In the genomic region with DNA sequence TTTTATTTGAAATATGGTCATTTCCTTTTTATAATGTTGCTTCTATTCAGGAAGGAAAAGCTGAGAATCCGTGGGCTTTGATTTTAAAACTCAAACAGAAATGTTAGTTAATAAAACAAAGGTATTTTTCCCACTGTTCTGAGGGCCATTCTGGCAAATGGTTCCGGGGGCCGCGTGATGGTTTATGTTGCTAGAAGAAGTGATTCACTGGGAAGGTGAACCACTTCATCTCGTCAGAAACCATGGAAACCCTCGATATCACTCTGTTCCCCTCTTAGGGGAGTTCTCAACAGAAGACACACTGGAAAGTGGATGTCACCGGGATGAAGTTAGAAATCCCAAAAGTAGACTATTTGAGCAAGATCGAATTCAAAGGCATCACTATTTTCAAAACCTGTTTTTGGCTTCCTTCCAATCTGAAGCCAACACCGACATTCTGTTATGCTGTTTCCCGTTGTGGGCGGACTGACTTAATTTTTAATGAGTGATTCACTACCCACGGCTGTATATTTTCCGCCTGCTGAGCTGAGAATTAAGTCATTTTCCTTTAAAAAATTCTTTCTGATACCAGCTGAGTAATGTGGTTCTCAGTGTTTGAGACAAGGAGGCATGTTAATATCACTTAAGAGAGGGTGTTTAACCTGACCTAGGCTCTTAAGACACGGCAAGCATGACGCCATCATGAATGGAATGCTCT, we compare ENCODE assay signal across 8 cellular contexts.
DNase-seq lines count a peak whose midpoint lies in the region; ATAC-seq and TF ChIP-seq lines count a peak whose summit lies in the region.

No MANE protein-coding gene starts in this region.

- TF ChIP-seq RAD21 in HCT116 (IDR thresholded peaks at IDR 0.05; ENCODE audit: low read depth): no peak; the same call in 1 of the 2 replicates

- TF ChIP-seq CTCF in HCT116 (IDR thresholded peaks at IDR 0.05 in 2 of 3, conservative IDR thresholded peaks at IDR 0.05 in 1 of 3; ENCODE audit: borderline replicate concordance in 1 of 3, insufficient read depth in 1 of 3, low read depth in 2 of 3, low read length in 2 of 3): no peak
- no peak for TF ChIP-seq CTCF in fibroblast of lung (conservative IDR thresholded peaks at IDR 0.05 in 1 of 2, IDR thresholded peaks at IDR 0.05 in 1 of 2; ENCODE audit: low read depth in 1 of 2, low read length in 2 of 2)

- peak overlapping the region; percentile 93 for H3K27ac Mint-ChIP-seq in activated CD4-positive, alpha-beta T cell treated with anti-CD3 and anti-CD28 coated beads, Interleukin-2, amount 10 ng/mL, durations not matched to agents 24 days and 14 days

- H3K4me3 ChIP-seq in HCT116 (replicated peaks in 1 of 2; ENCODE audit: low read depth in 1 of 2, low read length in 2 of 2) (peak overlapping the region; percentile 9 to 41), fibroblast of lung (replicated peaks in 1 of 4; ENCODE audit: control extremely low read depth in 1 of 4, insufficient read depth in 1 of 4, low read depth in 3 of 4, low read length in 4 of 4) (no peak overlapping the region)

- intact Hi-C loops in HCT116 (cut with micrococcal nuclease): no loop called here
- intact Hi-C loops in activated CD4-positive, alpha-beta T cell treated with anti-CD3 and anti-CD28 coated beads, Interleukin-2, amount 10 ng/mL, durations not matched to agents 24 days and 14 days (cut with micrococcal nuclease): loop anchor here (1.0 to 5.0 kb wide), 5 partner anchors 20 to 222 kb away; a partner anchor contains a TSS

- H3K4me1 ChIP-seq in HCT116 (ENCODE audit: control insufficient read depth in 1 of 2, insufficient read depth in 2 of 2, low read length in 2 of 2): peaks cover 31 to 36% of the 10 kb centered on the region in 2 experiments
- no peaks in the 10 kb centered on the region for H3K4me1 ChIP-seq in fibroblast of lung (ENCODE audit: control insufficient read depth, extremely low read depth, insufficient read depth, low read length)

- H3K9me3 ChIP-seq in HCT116 (ENCODE audit: control insufficient read depth in 1 of 2, insufficient read depth in 1 of 2, low read depth in 1 of 2, low read length in 2 of 2) (no peaks in the 10 kb centered on the region), fibroblast of lung (ENCODE audit: control insufficient read depth, insufficient read depth, low read depth, low read length) (no peaks in the 10 kb centered on the region)

- no peaks in the 10 kb centered on the region for H3K9me3 Mint-ChIP-seq in activated CD4-positive, alpha-beta T cell treated with anti-CD3 and anti-CD28 coated beads, Interleukin-2, amount 10 ng/mL, durations not matched to agents 24 days and 14 days

- peaks cover 40% of the 10 kb centered on the region for H3K4me1 Mint-ChIP-seq in activated CD4-positive, alpha-beta T cell treated with anti-CD3 and anti-CD28 coated beads, Interleukin-2, amount 10 ng/mL, durations not matched to agents 24 days and 14 days

- TF ChIP-seq POLR2A in HCT116 (IDR thresholded peaks at IDR 0.05; ENCODE audit: borderline replicate concordance, extremely low read depth, insufficient read depth, insufficient read length): no peak
- TF ChIP-seq POLR2A in erythroblast (IDR thresholded peaks at IDR 0.05; ENCODE audit: low read length): no peak

- H3K27ac ChIP-seq in HCT116 (ENCODE audit: low read depth, low read length): peak overlapping the region; percentile 55; the same call in 1 of the 2 replicates
- no peak overlapping the region for H3K27ac ChIP-seq in fibroblast of lung (ENCODE audit: insufficient read depth, low read length)

- no peaks in the 10 kb centered on the region; the same call in 1 of the 2 replicates for H3K9me2 ChIP-seq in HCT116 (ENCODE audit: insufficient read depth)

- BruUV-seq in HCT116 (replicated peaks; lab: Mats Ljungman, UMichigan): no TSS peak

- CTCF ChIA-PET in HCT116 (lab: Charles Lee): interaction anchor here (0.6 to 2.2 kb wide), 4 partner anchors 9 to 87 kb away, joined by 3 to 6 read pairs (median 4); no protein-coding TSS in a partner anchor

- H2AFZ ChIP-seq in HCT116 (ENCODE audit: low read depth, low read length, poor library complexity, severe bottlenecking): peak overlapping the region; percentile 70
- no peak overlapping the region for H2AFZ ChIP-seq in fibroblast of lung (ENCODE audit: low read length)

- H3K27me3 ChIP-seq in HCT116 (ENCODE audit: insufficient read depth, low read length) (no peaks in the 10 kb centered on the region), fibroblast of lung (ENCODE audit: control insufficient read depth, insufficient read depth, low read length) (no peaks in the 10 kb centered on the region)

- H3K9ac ChIP-seq in HCT116 (ENCODE audit: low read length) (peak overlapping the region; percentile 6), fibroblast of lung (ENCODE audit: insufficient read depth, low read length) (no peak overlapping the region)

- H3K36me3 ChIP-seq in HCT116 (ENCODE audit: control insufficient read depth in 1 of 2, insufficient read depth in 2 of 2, low read length in 2 of 2) (no peaks in the 10 kb centered on the region), fibroblast of lung (ENCODE audit: control insufficient read depth, insufficient read depth, low read length) (no peaks in the 10 kb centered on the region)

- H3K79me2 ChIP-seq in HCT116 (ENCODE audit: insufficient read depth, low read length) (no peaks in the 10 kb centered on the region), fibroblast of lung (ENCODE audit: control insufficient read depth, insufficient read depth, low read length) (no peaks in the 10 kb centered on the region)

- POLR2A ChIA-PET in HCT116 (lab: Charles Lee): interaction anchor here (1.4 kb wide), 1 partner anchor 82 kb away, joined by 3 read pairs; no protein-coding TSS in a partner anchor

- DNase-seq in HCT116 (ENCODE audit: low read depth, low spot score) (peak; percentile 65), fibroblast of lung (ENCODE audit: low read depth in 2 of 2) (peak; percentile 68 to 98), erythroblast (lab: John Stamatoyannopoulos, UW) (no peak), NCI-H1694 (lab: John Stamatoyannopoulos, UW) (no peak)
- DNase-seq in activated CD4-positive, alpha-beta T cell treated with anti-CD3 and anti-CD28 coated beads, Interleukin-2, amount 10 ng/mL, durations not matched to agents 24 days and 14 days: peak; percentile 77
- peak; percentile 58 to 72 for DNase-seq in stimulated activated CD4-positive, alpha-beta T cell treated with anti-CD3 and anti-CD28 coated beads, Interleukin-2, amount 100 ng/mL, for 24 hours

- peak overlapping the region; percentile 71 for H3K4me2 ChIP-seq in HCT116 (ENCODE audit: low read length)
- peak overlapping the region; percentile 4 for H3K4me2 ChIP-seq in fibroblast of lung (ENCODE audit: extremely low read depth, insufficient read depth, low read length)

- H3K4me3 Mint-ChIP-seq in activated CD4-positive, alpha-beta T cell treated with anti-CD3 and anti-CD28 coated beads, Interleukin-2, amount 10 ng/mL, durations not matched to agents 24 days and 14 days: peak overlapping the region; percentile 55

- H4K20me1 ChIP-seq in HCT116 (ENCODE audit: insufficient read depth) (no peaks in the 10 kb centered on the region), fibroblast of lung (ENCODE audit: control insufficient read depth, extremely low read depth, insufficient read depth, low read length) (no peaks in the 10 kb centered on the region)

- H3K27me3 Mint-ChIP-seq in activated CD4-positive, alpha-beta T cell treated with anti-CD3 and anti-CD28 coated beads, Interleukin-2, amount 10 ng/mL, durations not matched to agents 24 days and 14 days: no peaks in the 10 kb centered on the region

- ATAC-seq in HCT116 (peak; percentile 72), GM21526 (IDR thresholded peaks at IDR 0.05; ENCODE audit: low FRiP score, unreplicated experiment) (no peak), HG03439 (IDR thresholded peaks at IDR 0.05; ENCODE audit: unreplicated experiment) (no peak)

- RAD21 ChIA-PET in HCT116 (lab: Charles Lee; ENCODE audit: low non-redundant PET in 1 of 2, low total read pairs in 2 of 2, uncharacterized antibody in 2 of 2, unreplicated experiment in 2 of 2): no interaction called here

- no peaks in the 10 kb centered on the region for H3K36me3 Mint-ChIP-seq in activated CD4-positive, alpha-beta T cell treated with anti-CD3 and anti-CD28 coated beads, Interleukin-2, amount 10 ng/mL, durations not matched to agents 24 days and 14 days (ENCODE audit: low read depth)

TF ChIP-seq in HCT116, 20 proteins besides CTCF, POLR2A, EP300 and RAD21 (continues in another document):
- TF ChIP-seq CBX3 (IDR thresholded peaks at IDR 0.05; ENCODE audit: low read depth): peak; percentile 65; the same call in 1 of the 2 replicates
- no peak for TF ChIP-seq TCF7L2 (IDR thresholded peaks at IDR 0.05; ENCODE audit: borderline replicate concordance, extremely low read depth, insufficient read depth, insufficient read length)
- peak; percentile 83 for TF ChIP-seq FOSL1 (IDR thresholded peaks at IDR 0.05; ENCODE audit: low read depth)
- TF ChIP-seq, protein P1, sequence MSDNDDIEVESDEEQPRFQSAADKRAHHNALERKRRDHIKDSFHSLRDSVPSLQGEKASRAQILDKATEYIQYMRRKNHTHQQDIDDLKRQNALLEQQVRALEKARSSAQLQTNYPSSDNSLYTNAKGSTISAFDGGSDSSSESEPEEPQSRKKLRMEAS (IDR thresholded peaks at IDR 0.05): peak; percentile 60
- no peak for TF ChIP-seq SIN3A (IDR thresholded peaks at IDR 0.05; ENCODE audit: low read depth)
- peak; percentile 81 for TF ChIP-seq JUND (IDR thresholded peaks at IDR 0.05)
- TF ChIP-seq SP1 (IDR thresholded peaks at IDR 0.05; ENCODE audit: low read depth): peak; percentile 70
- no peak for TF ChIP-seq ZNF274 (IDR thresholded peaks at IDR 0.05; ENCODE audit: low read depth, low read length)
- TF ChIP-seq EZH2phosphoT487 (IDR thresholded peaks at IDR 0.05; ENCODE audit: borderline replicate concordance): no peak
- TF ChIP-seq, protein P2, sequence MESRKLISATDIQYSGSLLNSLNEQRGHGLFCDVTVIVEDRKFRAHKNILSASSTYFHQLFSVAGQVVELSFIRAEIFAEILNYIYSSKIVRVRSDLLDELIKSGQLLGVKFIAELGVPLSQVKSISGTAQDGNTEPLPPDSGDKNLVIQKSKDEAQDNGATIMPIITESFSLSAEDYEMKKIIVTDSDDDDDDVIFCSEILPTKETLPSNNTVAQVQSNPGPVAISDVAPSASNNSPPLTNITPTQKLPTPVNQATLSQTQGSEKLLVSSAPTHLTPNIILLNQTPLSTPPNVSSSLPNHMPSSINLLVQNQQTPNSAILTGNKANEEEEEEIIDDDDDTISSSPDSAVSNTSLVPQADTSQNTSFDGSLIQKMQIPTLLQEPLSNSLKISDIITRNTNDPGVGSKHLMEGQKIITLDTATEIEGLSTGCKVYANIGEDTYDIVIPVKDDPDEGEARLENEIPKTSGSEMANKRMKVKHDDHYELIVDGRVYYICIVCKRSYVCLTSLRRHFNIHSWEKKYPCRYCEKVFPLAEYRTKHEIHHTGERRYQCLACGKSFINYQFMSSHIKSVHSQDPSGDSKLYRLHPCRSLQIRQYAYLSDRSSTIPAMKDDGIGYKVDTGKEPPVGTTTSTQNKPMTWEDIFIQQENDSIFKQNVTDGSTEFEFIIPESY (IDR thresholded peaks at IDR 0.05; ENCODE audit: extremely low read depth, insufficient replicate concordance, low read length): no peak
- TF ChIP-seq ELF1 (IDR thresholded peaks at IDR 0.05; ENCODE audit: borderline replicate concordance, low read depth): no peak
- TF ChIP-seq ZFX (IDR thresholded peaks at IDR 0.05): no peak
- no peak for TF ChIP-seq EZH2 (IDR thresholded peaks at IDR 0.05)

Comparison
In these comparisons a context has a peak if more than half of its experiments do, and no peak if none do; other contexts are left out.
1. DNase-seq: peak in HCT116 (single experiment), activated CD4-positive, alpha-beta T cell treated with anti-CD3 and anti-CD28 coated beads, Interleukin-2, amount 10 ng/mL, durations not matched to agents 24 days and 14 days (single experiment), fibroblast of lung (2 of 2) and stimulated activated CD4-positive, alpha-beta T cell treated with anti-CD3 and anti-CD28 coated beads, Interleukin-2, amount 100 ng/mL, for 24 hours (2 of 2); none in erythroblast (0 of 2) and NCI-H1694 (single experiment).
2. H3K4me3 ChIP-seq: peak in HCT116 (2 of 2); none in fibroblast of lung (0 of 4).